13 cellular contexts compared by ENCODE assay signal in the genomic region with DNA sequence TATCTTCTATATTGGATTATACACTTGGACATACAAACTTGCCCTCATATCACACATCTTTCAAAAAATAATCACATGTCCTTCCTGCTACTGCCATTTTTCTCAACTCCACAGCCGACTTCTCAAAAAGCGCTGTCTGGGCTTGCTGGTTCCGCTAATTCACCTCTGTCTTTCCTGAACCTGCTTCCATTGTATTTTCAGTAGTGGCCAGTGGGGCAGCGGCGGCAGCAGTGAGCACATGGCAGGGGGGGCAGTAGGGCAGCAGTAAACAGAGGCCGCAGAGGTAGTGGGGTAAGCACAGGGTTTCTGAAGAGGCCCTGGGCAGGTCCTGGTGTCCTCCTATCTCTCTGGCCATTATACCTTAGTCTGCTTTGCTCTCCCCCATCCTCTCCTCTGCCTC.
DNase-seq lines count a peak whose midpoint lies in the region; ATAC-seq, FAIRE-seq and TF ChIP-seq lines count a peak whose summit lies in the region.
"Had no signal": no experiment of that assay in that cellular context is flagged by ENCODE, and none has a peak within 500 bp of the region (broad histone marks: within the 10 kb centered on the region; RNA-seq: fewer than 3 reads in every experiment).

No MANE protein-coding gene starts in this region.

- no peak overlapping the region for H3K4me2 ChIP-seq in GM12878 (ENCODE audit: control insufficient read depth, insufficient read depth)

- DNase-seq in D721Med (ENCODE audit: insufficient read length, low spot score) (no peak), GM12878 (ENCODE audit: low read depth, low spot score) (no peak), nephron progenitor cell (no peak), inferior parietal cortex (ENCODE audit: extremely low spot score) (no peak)
- DNase-seq in activated CD4-positive, alpha-beta memory T cell treated with anti-CD3 and anti-CD28 coated beads for 36 hours: no peak
- DNase-seq in CD4-positive, alpha-beta T cell: no peak
- DNase-seq: activated naive CD8-positive, alpha-beta T cell treated with anti-CD3 and anti-CD28 coated beads, Interleukin-2, amount 10 ng/mL, durations not matched to agents 7 days and 5 days; GM23248; hippocampal formation; NCI-H510A treated with DMSO at 0.1 percent for 48 hours had no signal

- POLR2A ChIA-PET in GM12878 (lab: Charles Lee): no interaction called here
- POLR2A ChIA-PET in activated CD4-positive, alpha-beta memory T cell treated with anti-CD3 and anti-CD28 coated beads for 36 hours (lab: Charles Lee): no interaction called here
- POLR2A ChIA-PET in CD4-positive, alpha-beta T cell (lab: Charles Lee): no interaction called here

- no peaks in the 10 kb centered on the region for H3K36me3 ChIP-seq in GM12878 (ENCODE audit: control insufficient read depth in 2 of 2, insufficient read depth in 2 of 2, low read length in 1 of 2)
- H3K36me3 ChIP-seq: right atrium auricular region, thoracic aorta had no signal

- no peak for FAIRE-seq in D721Med (lab: Jason Lieb, UNC)
- FAIRE-seq in GM12878 (lab: Jason Lieb, UNC): no peak

- H3K4me3 Mint-ChIP-seq in nephron progenitor cell: no peak overlapping the region
- no peak overlapping the region for H3K4me3 Mint-ChIP-seq in activated CD4-positive, alpha-beta memory T cell treated with anti-CD3 and anti-CD28 coated beads for 36 hours
- no peak overlapping the region for H3K4me3 Mint-ChIP-seq in CD4-positive, alpha-beta T cell
- H3K4me3 Mint-ChIP-seq: activated naive CD8-positive, alpha-beta T cell treated with anti-CD3 and anti-CD28 coated beads, Interleukin-2, amount 10 ng/mL, durations not matched to agents 7 days and 5 days had no signal

- H3K9ac ChIP-seq in GM12878 (ENCODE audit: control insufficient read depth, insufficient read depth, low read length): no peak overlapping the region
- H3K9ac ChIP-seq: GM23248 had no signal

- TF ChIP-seq EP300 in Ishikawa (IDR thresholded peaks at IDR 0.05; ENCODE audit: borderline replicate concordance) (no peak), GM12878 (IDR thresholded peaks at IDR 0.05; ENCODE audit: borderline replicate concordance in 1 of 2, control insufficient read depth in 1 of 2, low read depth in 2 of 2, low read length in 2 of 2) (no peak)

- H3K27me3 ChIP-seq in GM12878 (replicated peaks in 1 of 2; ENCODE audit: control insufficient read depth in 2 of 2, insufficient read depth in 2 of 2, low read length in 1 of 2): peaks cover 0 to 4% of the 10 kb centered on the region in 2 experiments; a peak in 2 of 4 replicates
- no peaks in the 10 kb centered on the region for H3K27me3 ChIP-seq in CD4-positive, alpha-beta T cell (ENCODE audit: control insufficient read depth, insufficient read depth, low read length)
- H3K27me3 ChIP-seq: right atrium auricular region had no signal

- H3K4me1 ChIP-seq in GM12878 (ENCODE audit: control insufficient read depth, insufficient read depth, low read length): peaks cover 13% of the 10 kb centered on the region
- H3K4me1 ChIP-seq: right atrium auricular region had no signal

- no peaks in the 10 kb centered on the region for H3K9me3 Mint-ChIP-seq in nephron progenitor cell
- H3K9me3 Mint-ChIP-seq in activated CD4-positive, alpha-beta memory T cell treated with anti-CD3 and anti-CD28 coated beads for 36 hours: no peaks in the 10 kb centered on the region
- no peaks in the 10 kb centered on the region for H3K9me3 Mint-ChIP-seq in CD4-positive, alpha-beta T cell
- H3K9me3 Mint-ChIP-seq: activated naive CD8-positive, alpha-beta T cell treated with anti-CD3 and anti-CD28 coated beads, Interleukin-2, amount 10 ng/mL, durations not matched to agents 7 days and 5 days had no signal

- TF ChIP-seq CTCF in D721Med (IDR thresholded peaks at IDR 0.05; ENCODE audit: insufficient read depth, missing control alignments) (peak; percentile 20), GM12878 (IDR thresholded peaks at IDR 0.05 in 2 of 3, conservative IDR thresholded peaks at IDR 0.05 in 1 of 3; ENCODE audit: control insufficient read depth in 2 of 3, extremely low read depth in 1 of 3, insufficient read depth in 1 of 3, low read depth in 3 of 3, low read length in 3 of 3) (peak in 2 of 3 experiments; percentile 6 to 36; a peak in 2 of 6 replicates), nephron progenitor cell (IDR thresholded peaks at IDR 0.05) (peak; percentile 23)
- no peak for TF ChIP-seq CTCF in CD4-positive, alpha-beta T cell (IDR thresholded peaks at IDR 0.05)

- no peaks in the 10 kb centered on the region for H4K20me1 ChIP-seq in GM12878 (ENCODE audit: control insufficient read depth, insufficient read depth)

- no peak overlapping the region for H3K27ac Mint-ChIP-seq in nephron progenitor cell
- H3K27ac Mint-ChIP-seq in activated CD4-positive, alpha-beta memory T cell treated with anti-CD3 and anti-CD28 coated beads for 36 hours: no peak overlapping the region
- H3K27ac Mint-ChIP-seq in CD4-positive, alpha-beta T cell: no peak overlapping the region
- H3K27ac Mint-ChIP-seq: activated naive CD8-positive, alpha-beta T cell treated with anti-CD3 and anti-CD28 coated beads, Interleukin-2, amount 10 ng/mL, durations not matched to agents 7 days and 5 days had no signal

- in situ Hi-C loops in GM12878 (cut with MboI): no loop called here

- H3K4me1 Mint-ChIP-seq in nephron progenitor cell: peaks cover 9% of the 10 kb centered on the region
- peaks cover 4% of the 10 kb centered on the region for H3K4me1 Mint-ChIP-seq in activated CD4-positive, alpha-beta memory T cell treated with anti-CD3 and anti-CD28 coated beads for 36 hours (ENCODE audit: low read depth)
- H3K4me1 Mint-ChIP-seq in CD4-positive, alpha-beta T cell (ENCODE audit: low read depth): no peaks in the 10 kb centered on the region

- RAD21 ChIA-PET in GM12878 (lab: Charles Lee; ENCODE audit: unreplicated experiment): no interaction called here

- CTCF ChIA-PET in GM12878 (lab: Yijun Ruan, JAX): interaction anchor here (1.0 kb wide), 1 partner anchor 34 kb away, joined by 3 read pairs; no protein-coding TSS in a partner anchor
- CTCF ChIA-PET in activated CD4-positive, alpha-beta memory T cell treated with anti-CD3 and anti-CD28 coated beads for 36 hours (lab: Charles Lee): interaction anchor here (0.6 kb wide), 1 partner anchor 17 kb away, joined by 3 read pairs; no protein-coding TSS in a partner anchor
- CTCF ChIA-PET in CD4-positive, alpha-beta T cell (lab: Charles Lee): no interaction called here

- BruUV-seq in GM12878 (replicated peaks; lab: Mats Ljungman, UMichigan): no TSS peak

- 57% methylated on average over 6 of the region's 6 CpGs for WGBS in GM12878 (ENCODE audit: insufficient coverage, insufficient replicate concordance, low lambda C conversion rate, missing lambda C conversion rate)

- no peak overlapping the region for H3K4me3 ChIP-seq in GM12878
- H3K4me3 ChIP-seq: GM23248, right atrium auricular region, thoracic aorta had no signal

- TF ChIP-seq RAD21 in Ishikawa (IDR thresholded peaks at IDR 0.05; ENCODE audit: low read depth) (peak; percentile 19; the same call in 1 of the 2 replicates), GM12878 (IDR thresholded peaks at IDR 0.05; ENCODE audit: insufficient read depth, low read depth, low read length) (0 out of 2 replicates have a peak, but pooled peaks have one; percentile 4)

- no peak overlapping the region for H3K27ac ChIP-seq in GM12878 (ENCODE audit: control insufficient read depth, insufficient read depth)
- no peak overlapping the region for H3K27ac ChIP-seq in CD4-positive, alpha-beta T cell (ENCODE audit: low read depth, low read length)
- H3K27ac ChIP-seq: GM23248, right atrium auricular region, thoracic aorta had no signal

- no peaks in the 10 kb centered on the region for H3K9me3 ChIP-seq in GM12878 (replicated peaks; ENCODE audit: control insufficient read depth, insufficient read depth, low read length)
- no peaks in the 10 kb centered on the region for H3K9me3 ChIP-seq in CD4-positive, alpha-beta T cell (ENCODE audit: control insufficient read depth, low read length)
- H3K9me3 ChIP-seq: right atrium auricular region, thoracic aorta had no signal

- H3K79me2 ChIP-seq in GM12878 (ENCODE audit: control insufficient read depth, insufficient read depth, low read length): no peaks in the 10 kb centered on the region

- ATAC-seq in GM12878: no peak
- ATAC-seq in CD4-positive, alpha-beta T cell (ENCODE audit: poor library complexity): no peak

- peaks cover 43% of the 10 kb centered on the region for H3K27me3 Mint-ChIP-seq in nephron progenitor cell (ENCODE audit: low read depth, poor library complexity)
- peaks cover 3% of the 10 kb centered on the region for H3K27me3 Mint-ChIP-seq in activated CD4-positive, alpha-beta memory T cell treated with anti-CD3 and anti-CD28 coated beads for 36 hours
- H3K27me3 Mint-ChIP-seq in CD4-positive, alpha-beta T cell: no peaks in the 10 kb centered on the region

- intact Hi-C loops in GM12878 (cut with micrococcal nuclease; ENCODE audit: unreplicated experiment): no loop called here
- intact Hi-C loops in activated CD4-positive, alpha-beta memory T cell treated with anti-CD3 and anti-CD28 coated beads for 36 hours (cut with micrococcal nuclease): no loop called here
- intact Hi-C loops in CD4-positive, alpha-beta T cell (cut with DNase I, micrococcal nuclease): no loop called here

- no peak for TF ChIP-seq POLR2A in GM12878 (IDR thresholded peaks at IDR 0.05; ENCODE audit: low read depth, low read length)

- peaks cover 4% of the 10 kb centered on the region for H3K36me3 Mint-ChIP-seq in nephron progenitor cell (ENCODE audit: low read depth)
- no peaks in the 10 kb centered on the region for H3K36me3 Mint-ChIP-seq in activated CD4-positive, alpha-beta memory T cell treated with anti-CD3 and anti-CD28 coated beads for 36 hours
- H3K36me3 Mint-ChIP-seq in CD4-positive, alpha-beta T cell (ENCODE audit: low read depth): no peaks in the 10 kb centered on the region
- H3K36me3 Mint-ChIP-seq: activated naive CD8-positive, alpha-beta T cell treated with anti-CD3 and anti-CD28 coated beads, Interleukin-2, amount 10 ng/mL, durations not matched to agents 7 days and 5 days had no signal

- SMC1A ChIA-PET in GM12878 (lab: Charles Lee; ENCODE audit: uncharacterized antibody, unreplicated experiment): interaction anchor here (0.6 kb wide), 1 partner anchor 17 kb away, joined by 5 read pairs; no protein-coding TSS in a partner anchor

- no peak overlapping the region for H2AFZ ChIP-seq in GM12878 (ENCODE audit: control insufficient read depth, low read depth, low read length)
- H2AFZ ChIP-seq: GM23248 had no signal

TF ChIP-seq in Ishikawa, 13 proteins besides CTCF, POLR2A, EP300 and RAD21 (continues in another document):
- no peak for TF ChIP-seq YY1 (IDR thresholded peaks at IDR 0.05; ENCODE audit: low read depth)
- TF ChIP-seq FOXM1 (IDR thresholded peaks at IDR 0.05; ENCODE audit: borderline replicate concordance, low read depth): no peak
- TF ChIP-seq CEBPB (IDR thresholded peaks at IDR 0.05): no peak
- no peak for TF ChIP-seq ZBTB7A (IDR thresholded peaks at IDR 0.05; ENCODE audit: low read depth)

TF ChIP-seq in GM12878, 131 proteins besides CTCF, POLR2A, EP300 and RAD21 (continues in another document):
- TF ChIP-seq RELA (IDR thresholded peaks at IDR 0.05; ENCODE audit: borderline replicate concordance, partially characterized antibody): no peak
- TF ChIP-seq RAD51 (IDR thresholded peaks at IDR 0.05): no peak
- TF ChIP-seq CREB1 (IDR thresholded peaks at IDR 0.05; ENCODE audit: low read depth): no peak
- no peak for TF ChIP-seq DPF2 (IDR thresholded peaks at IDR 0.05)
- TF ChIP-seq NFIC (IDR thresholded peaks at IDR 0.05; ENCODE audit: low read depth, low read length): no peak
